Comparison of ENCODE assay signal across 9 cellular contexts in genomic region chr9:114551750-114552685, GRCh38. TPM values are rescaled to one million over a fixed set of nuclear protein-coding genes. Genes with fewer than 3 reads are reported as not detected.
DNase-seq lines count a peak whose midpoint lies in the region; ATAC-seq and TF ChIP-seq lines count a peak whose summit lies in the region.
"Had no signal": no experiment of that assay in that cellular context is flagged by ENCODE, and none has a peak within 500 bp of the region (broad histone marks: within the 10 kb centered on the region; RNA-seq: fewer than 3 reads in every experiment).

No MANE protein-coding gene starts in this region.

- no peaks in the 10 kb centered on the region for H3K27me3 Mint-ChIP-seq in activated naive CD8-positive, alpha-beta T cell treated with anti-CD3 and anti-CD28 coated beads, Interleukin-2, amount 50 U/mL, for 24 hours

- H3K27me3 ChIP-seq in SJCRH30 (peaks cover 13% of the 10 kb centered on the region), foreskin keratinocyte (peaks cover 3% of the 10 kb centered on the region), sigmoid colon (no peaks in the 10 kb centered on the region)

- TF ChIP-seq EP300 in sigmoid colon (IDR thresholded peaks at IDR 0.05), result peak in 2 of 4 donors; percentile 5 to 31

- no peak for TF ChIP-seq POLR2A in sigmoid colon (IDR thresholded peaks at IDR 0.05)

- WGBS in sigmoid colon, 2 donors, result 66 to 75% methylated on average over 6 of the region's 6 CpGs

- H3K9me3 ChIP-seq in SJCRH30 (replicated peaks), result no peaks in the 10 kb centered on the region; the same call in 1 of the 2 replicates
- H3K9me3 ChIP-seq in sigmoid colon, result peaks cover 0 to 4% (median 0%) of the 10 kb centered on the region in 4 donors

- H3K36me3 Mint-ChIP-seq in activated naive CD8-positive, alpha-beta T cell treated with anti-CD3 and anti-CD28 coated beads, Interleukin-2, amount 50 U/mL, for 24 hours (ENCODE audit: low read depth), result no peaks in the 10 kb centered on the region

- H3K27ac ChIP-seq in SJCRH30, result no peak overlapping the region
- peak overlapping the region; percentile 65 for H3K27ac ChIP-seq in foreskin keratinocyte
- H3K27ac ChIP-seq in sigmoid colon, result peak overlapping the region in 3 of 4 donors; percentile 24 to 57 (median 38)

- H3K27ac Mint-ChIP-seq in activated naive CD8-positive, alpha-beta T cell treated with anti-CD3 and anti-CD28 coated beads, Interleukin-2, amount 50 U/mL, for 24 hours, result no peak overlapping the region
- H3K27ac Mint-ChIP-seq: activated T-cell treated with anti-CD3 and anti-CD28 coated beads, Interleukin-2, amount 50 U/mL, for 72 hours had no signal

- peaks cover 5% of the 10 kb centered on the region; the same call in 1 of the 2 replicates for H3K4me1 ChIP-seq in SJCRH30
- H3K4me1 ChIP-seq in foreskin keratinocyte, result peaks cover 16% of the 10 kb centered on the region
- H3K4me1 ChIP-seq in sigmoid colon, result peaks cover 0 to 13% (median 12%) of the 10 kb centered on the region in 4 donors

- ATAC-seq in foreskin keratinocyte, result peak; percentile 99
- ATAC-seq in activated naive CD8-positive, alpha-beta T cell treated with anti-CD3 and anti-CD28 coated beads, Interleukin-2, amount 50 U/mL, for 24 hours, result no peak
- no peak for ATAC-seq in HG03565 (IDR thresholded peaks at IDR 0.05; ENCODE audit: unreplicated experiment)
- no peak for ATAC-seq in HG02885 (IDR thresholded peaks at IDR 0.05; ENCODE audit: poor library complexity, unreplicated experiment)
- ATAC-seq: activated T-cell treated with anti-CD3 and anti-CD28 coated beads, Interleukin-2, amount 50 U/mL, for 72 hours had no signal

- intact Hi-C loops in sigmoid colon (cut with DNase I), result no loop called here

- no peaks in the 10 kb centered on the region for H3K9me3 Mint-ChIP-seq in activated naive CD8-positive, alpha-beta T cell treated with anti-CD3 and anti-CD28 coated beads, Interleukin-2, amount 50 U/mL, for 24 hours
- H3K9me3 Mint-ChIP-seq: activated T-cell treated with anti-CD3 and anti-CD28 coated beads, Interleukin-2, amount 50 U/mL, for 72 hours had no signal

- TF ChIP-seq CTCF in foreskin keratinocyte (conservative IDR thresholded peaks at IDR 0.05) (no peak), sigmoid colon (IDR thresholded peaks at IDR 0.05) (no peak)

- peak; percentile 95 for DNase-seq in GM04503 (ENCODE audit: low read depth)
- peak; percentile 74 to 75 for DNase-seq in SJCRH30
- peak; percentile 94 to 99 for DNase-seq in foreskin keratinocyte
- peak; percentile 68 for DNase-seq in sigmoid colon
- DNase-seq in KBM-7, result no peak
- DNase-seq in activated naive CD8-positive, alpha-beta T cell treated with anti-CD3 and anti-CD28 coated beads, Interleukin-2, amount 50 U/mL, for 24 hours, result no peak
- DNase-seq: activated T-cell treated with anti-CD3 and anti-CD28 coated beads, Interleukin-2, amount 50 U/mL, for 72 hours had no signal

- H3K4me1 Mint-ChIP-seq in activated naive CD8-positive, alpha-beta T cell treated with anti-CD3 and anti-CD28 coated beads, Interleukin-2, amount 50 U/mL, for 24 hours, result peaks cover 3% of the 10 kb centered on the region

- H3K36me3 ChIP-seq in SJCRH30, result no peaks in the 10 kb centered on the region
- H3K36me3 ChIP-seq in sigmoid colon, result no peaks in the 10 kb centered on the region

- no peak overlapping the region for H3K4me3 ChIP-seq in SJCRH30
- no peak overlapping the region for H3K4me3 ChIP-seq in sigmoid colon

- in situ Hi-C loops in KBM-7 (cut with MboI; ENCODE audit: low pct_unique_long_range_greater_than_20kb, low sequenced_read_pairs), result no loop called here

- H3K4me3 Mint-ChIP-seq in activated naive CD8-positive, alpha-beta T cell treated with anti-CD3 and anti-CD28 coated beads, Interleukin-2, amount 50 U/mL, for 24 hours, result no peak overlapping the region
- H3K4me3 Mint-ChIP-seq: activated T-cell treated with anti-CD3 and anti-CD28 coated beads, Interleukin-2, amount 50 U/mL, for 72 hours had no signal

RNA-seq across cellular contexts. Expression of gene ATP6V1G1, which starts 35.6 kb away (rescaled TPM):
- total RNA-seq in SJCRH30 (2014; rRNA removed; shearing (Covaris generic)), result 125 and 128 TPM in 2 replicates
- total RNA-seq in foreskin keratinocyte, result 108 and 128 TPM in 2 replicates
- 102 and 110 TPM in 2 replicates for polyA plus RNA-seq in foreskin keratinocyte
- 100 to 1,000 TPM; 124 to 185 (median 155) TPM for total RNA-seq in sigmoid colon
- polyA plus RNA-seq in sigmoid colon, result 100 to 1,000 TPM; 114 to 256 (median 236) TPM

RNA-seq across cellular contexts. Expression of gene WHRN, which starts 46.7 kb away (rescaled TPM):
- 2.5 and 3.1 TPM in 2 replicates for total RNA-seq in SJCRH30 (2014; rRNA removed; shearing (Covaris generic))
- total RNA-seq in foreskin keratinocyte, result 2.8 and 3.4 TPM in 2 replicates
- polyA plus RNA-seq in foreskin keratinocyte, result 2.0 and 2.6 TPM in 2 replicates
- 1 to 10 TPM; 4.6 to 7.8 (median 6.3) TPM for total RNA-seq in sigmoid colon
- 1 to 10 TPM in 2 of 3 donors, under 1 TPM in 1; 0.60 to 6.4 (median 1.4) TPM for polyA plus RNA-seq in sigmoid colon

RNA-seq across cellular contexts. Expression of gene TMEM268, which starts 59.1 kb away (rescaled TPM):
- 9.8 and 10.2 TPM in 2 replicates for total RNA-seq in SJCRH30 (2014; rRNA removed; shearing (Covaris generic))
- total RNA-seq in foreskin keratinocyte (7.2 and 8.7 TPM in 2 replicates), sigmoid colon (10 to 100 TPM in 3 of 4 donors, 1 to 10 TPM in 1; 7.9 to 28.5 (median 10.3) TPM)
- polyA plus RNA-seq in foreskin keratinocyte (2.9 and 3.0 TPM in 2 replicates), sigmoid colon (1 to 10 TPM; 3.0 to 9.3 (median 3.0) TPM)

Comparison
In these comparisons a context has a peak if more than half of its experiments do, and no peak if none do; other contexts are left out.
1. DNase-seq: peak in GM04503 (single experiment), SJCRH30 (2 of 2), foreskin keratinocyte (2 of 2) and sigmoid colon (single experiment); none in KBM-7 (single experiment) and activated naive CD8-positive, alpha-beta T cell treated with anti-CD3 and anti-CD28 coated beads, Interleukin-2, amount 50 U/mL, for 24 hours (single experiment).